Comparison of ENCODE assay signal across 16 cellular contexts in the genomic region with DNA sequence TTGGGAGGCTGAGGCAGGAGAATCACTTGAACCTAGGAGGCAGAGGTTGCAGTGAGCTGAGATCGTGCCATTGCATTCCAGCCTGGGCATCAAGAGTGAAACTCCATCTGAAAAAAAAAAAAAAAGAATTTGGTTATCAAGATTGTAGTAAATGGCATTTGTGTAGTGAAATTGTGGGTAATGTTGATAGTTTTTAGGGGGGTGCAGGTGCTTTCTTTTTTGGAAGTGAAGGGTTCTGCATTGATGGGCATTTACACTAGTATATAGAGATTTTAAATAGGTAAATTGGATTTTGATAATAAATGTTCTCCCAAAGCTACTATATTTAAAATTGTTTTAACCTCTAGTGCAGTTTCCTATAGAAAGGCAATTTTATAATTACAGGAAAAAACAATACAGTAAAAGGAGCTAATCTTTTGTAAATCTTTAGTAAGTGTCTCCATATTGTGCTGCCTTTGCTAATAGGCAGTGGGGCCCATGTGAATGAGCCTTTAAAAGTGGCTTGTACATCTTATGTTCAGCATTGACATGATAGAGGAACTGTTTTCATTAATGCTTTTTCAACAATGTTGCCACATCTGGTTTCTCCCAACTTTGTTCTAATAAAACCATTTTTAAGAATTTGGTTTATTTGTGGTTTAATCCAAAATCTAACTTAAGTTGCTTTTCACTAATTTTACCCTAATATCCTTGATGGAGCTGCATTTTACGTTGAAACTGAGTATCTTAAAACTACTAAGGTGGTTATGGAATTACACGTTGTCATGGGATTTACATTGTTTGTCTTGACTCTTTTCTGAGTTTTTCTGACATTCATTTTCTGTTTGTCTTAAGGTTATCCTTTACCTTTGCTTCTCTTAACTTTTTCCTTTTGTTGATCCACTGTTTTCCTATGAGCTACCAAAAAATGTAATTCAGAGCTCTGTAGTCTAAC. TPM values are rescaled to one million over a fixed set of nuclear protein-coding genes. Genes with fewer than 3 reads are reported as not detected.
DNase-seq lines count a peak whose midpoint lies in the region; ATAC-seq and TF ChIP-seq lines count a peak whose summit lies in the region.
"Had no signal": no experiment of that assay in that cellular context is flagged by ENCODE, and none has a peak within 500 bp of the region (broad histone marks: within the 10 kb centered on the region; RNA-seq: fewer than 3 reads in every experiment).

No MANE protein-coding gene starts in this region.

- no peaks in the 10 kb centered on the region for H3K9me3 Mint-ChIP-seq in H9
- no peaks in the 10 kb centered on the region for H3K9me3 Mint-ChIP-seq in activated naive CD8-positive, alpha-beta T cell treated with anti-CD3 and anti-CD28 coated beads, Interleukin-2, amount 50 U/mL, for 24 hours

- no peak overlapping the region for H2BK15ac ChIP-seq in H9 (ENCODE audit: low read depth, low read length)

- H3K36me3 ChIP-seq in SK-N-SH (replicated peaks in 1 of 2; ENCODE audit: control insufficient read depth in 1 of 2, insufficient read depth in 2 of 2, low read length in 1 of 2) (peaks cover 5 to 16% of the 10 kb centered on the region in 2 experiments), ovary (no peaks in the 10 kb centered on the region)

- H4K5ac ChIP-seq in H9 (ENCODE audit: insufficient read length, low read depth, low read length) = no peak overlapping the region

- TF ChIP-seq RAD21 in SK-N-SH (IDR thresholded peaks at IDR 0.05; ENCODE audit: low read length) = no peak

- H3K4ac ChIP-seq in H9 (ENCODE audit: low read depth, low read length) = no peak overlapping the region

- H3K23ac ChIP-seq in H9 (ENCODE audit: insufficient read length, low read depth, low read length) = no peak overlapping the region

- H2BK5ac ChIP-seq in H9 (ENCODE audit: insufficient read length, low read length) = no peak overlapping the region

- no peak overlapping the region for H2BK12ac ChIP-seq in H9 (ENCODE audit: insufficient read length, low read depth, low read length)

- peaks cover 100% of the 10 kb centered on the region for H4K20me1 ChIP-seq in SK-N-SH (ENCODE audit: insufficient read depth)
- no peaks in the 10 kb centered on the region for H4K20me1 ChIP-seq in H9 (ENCODE audit: control insufficient read depth, insufficient read depth, insufficient read length)

- no peaks in the 10 kb centered on the region for H3K79me1 ChIP-seq in H9 (ENCODE audit: insufficient read depth, low read depth, low read length, poor library complexity, severe bottlenecking)

- H3K9me3 ChIP-seq in SK-N-SH = no peaks in the 10 kb centered on the region
- H3K9me3 ChIP-seq in H9 (ENCODE audit: control insufficient read depth, low read depth, low read length) = no peaks in the 10 kb centered on the region
- H3K9me3 ChIP-seq in ovary = no peaks in the 10 kb centered on the region
- H3K9me3 ChIP-seq: Caco-2, heart left ventricle had no signal

- H2AFZ ChIP-seq in SK-N-SH (ENCODE audit: low read depth) (no peak overlapping the region), H9 (ENCODE audit: low read length) (no peak overlapping the region)

- H3K18ac ChIP-seq in H9 (ENCODE audit: insufficient read length, low read depth, low read length) = no peak overlapping the region

- H3F3A ChIP-seq in SK-N-SH (replicated peaks; ENCODE audit: insufficient read depth) = peaks cover 29% of the 10 kb centered on the region

- no peaks in the 10 kb centered on the region for H3K9me2 ChIP-seq in SK-N-SH

- H3K27me3 ChIP-seq in SK-N-SH (ENCODE audit: insufficient read depth) (no peaks in the 10 kb centered on the region), H9 (ENCODE audit: insufficient read depth, low read length) (no peaks in the 10 kb centered on the region), ovary (no peaks in the 10 kb centered on the region)
- H3K27me3 ChIP-seq: heart left ventricle had no signal

- CTCF ChIA-PET in SK-N-SH (lab: Yijun Ruan, JAX) = interaction anchor here (0.6 to 3.1 kb wide), 7 partner anchors 10 to 703 kb away, joined by 3 to 13 read pairs (median 3); a partner anchor contains a TSS

- no peak overlapping the region for H3K4me3 Mint-ChIP-seq in H9
- H3K4me3 Mint-ChIP-seq in activated naive CD8-positive, alpha-beta T cell treated with anti-CD3 and anti-CD28 coated beads, Interleukin-2, amount 50 U/mL, for 24 hours = peak overlapping the region; percentile 19

- no peak overlapping the region for H2BK120ac ChIP-seq in H9 (ENCODE audit: low read depth, low read length, poor library complexity, severe bottlenecking)

- H3K27ac Mint-ChIP-seq in H9 = peak overlapping the region in 2 of 3 experiments; percentile 9 to 63; a peak in 1 of 7 replicates
- H3K27ac Mint-ChIP-seq in activated naive CD8-positive, alpha-beta T cell treated with anti-CD3 and anti-CD28 coated beads, Interleukin-2, amount 50 U/mL, for 24 hours = peak overlapping the region; percentile 43

- no peak overlapping the region for H2BK20ac ChIP-seq in H9 (ENCODE audit: low read depth, low read length, poor library complexity, severe bottlenecking)

- ATAC-seq in SK-N-SH treated with all-trans-retinoic acid at 6 μM for 48 hours = no peak
- ATAC-seq in activated naive CD8-positive, alpha-beta T cell treated with anti-CD3 and anti-CD28 coated beads, Interleukin-2, amount 50 U/mL, for 24 hours = no peak
- ATAC-seq in GM18858 (IDR thresholded peaks at IDR 0.05; ENCODE audit: unreplicated experiment) = no peak
- ATAC-seq: heart left ventricle, K562, left ventricle myocardium superior had no signal

- H3K4me3 ChIP-seq in SK-N-SH (ENCODE audit: low read depth in 2 of 2, low read length in 1 of 2) (no peak overlapping the region), ovary (peak overlapping the region; percentile 5)
- H3K4me3 ChIP-seq: heart left ventricle, K562 had no signal

- no peaks in the 10 kb centered on the region for H3K23me2 ChIP-seq in H9 (ENCODE audit: insufficient read length, low read depth, low read length, poor library complexity, severe bottlenecking)

- H4K91ac ChIP-seq in H9 (ENCODE audit: insufficient read length, low read depth, low read length) = no peak overlapping the region

- H3K36me3 Mint-ChIP-seq in H9 (ENCODE audit: insufficient read depth in 1 of 3, low read depth in 3 of 3) = peaks cover 3 to 23% (median 20%) of the 10 kb centered on the region in 3 experiments; a peak in 5 of 7 replicates
- peaks cover 34% of the 10 kb centered on the region for H3K36me3 Mint-ChIP-seq in activated naive CD8-positive, alpha-beta T cell treated with anti-CD3 and anti-CD28 coated beads, Interleukin-2, amount 50 U/mL, for 24 hours (ENCODE audit: low read depth)

- H3K27ac ChIP-seq in SK-N-SH (ENCODE audit: low read depth in 2 of 2, low read length in 1 of 2) = no peak overlapping the region
- no peak overlapping the region for H3K27ac ChIP-seq in H9 (ENCODE audit: insufficient read length, low read depth, low read length)
- H3K27ac ChIP-seq in ovary = no peak overlapping the region
- H3K27ac ChIP-seq: 22Rv1, heart left ventricle had no signal

- TF ChIP-seq EP300 in SK-N-SH (IDR thresholded peaks at IDR 0.05; ENCODE audit: borderline replicate concordance in 1 of 2, low read depth in 1 of 2, low read length in 1 of 2) = no peak
- TF ChIP-seq EP300 in ovary (IDR thresholded peaks at IDR 0.05) = no peak

- WGBS in SK-N-SH (ENCODE audit: low lambda C conversion rate) = 77% methylated on average over 3 of the region's 3 CpGs
- WGBS in H9 (ENCODE audit: extremely low coverage, insufficient read length, low lambda C conversion rate) = no CpG with 5 or more reads among the region's 3 CpGs
- 20 to 29% (median 26%) methylated on average over 3 of the region's 3 CpGs for WGBS in ovary, 3 donors

- H3K4me1 Mint-ChIP-seq in H9 = peaks cover 61 to 71% of the 10 kb centered on the region in 2 experiments
- H3K4me1 Mint-ChIP-seq in activated naive CD8-positive, alpha-beta T cell treated with anti-CD3 and anti-CD28 coated beads, Interleukin-2, amount 50 U/mL, for 24 hours = peaks cover 93% of the 10 kb centered on the region

- H3K4me1 ChIP-seq in SK-N-SH (ENCODE audit: control insufficient read depth in 1 of 2, insufficient read depth in 2 of 2, low read depth in 1 of 2, low read length in 1 of 2) (peaks cover 6 to 15% of the 10 kb centered on the region in 2 experiments; a peak in 3 of 4 replicates), H9 (ENCODE audit: insufficient read depth, low read length) (no peaks in the 10 kb centered on the region; the same call in 1 of the 2 replicates), ovary (ENCODE audit: insufficient read depth) (peaks cover 25% of the 10 kb centered on the region)

- H3K4me2 ChIP-seq in SK-N-SH (0 out of 2 replicates have a peak overlapping the region, but pooled peaks have one; percentile 6), H9 (ENCODE audit: insufficient read depth, insufficient read length, low read length) (no peak overlapping the region)

- intact Hi-C loops in ovary (cut with DNase I) = no loop called here

- no peak for TF ChIP-seq POLR2A in ovary (IDR thresholded peaks at IDR 0.05)

- H3K56ac ChIP-seq in H9 (ENCODE audit: insufficient read length, low read depth, low read length) = no peak overlapping the region

- H3K27me3 Mint-ChIP-seq in H9 (ENCODE audit: low read depth) = no peaks in the 10 kb centered on the region
- H3K27me3 Mint-ChIP-seq in activated naive CD8-positive, alpha-beta T cell treated with anti-CD3 and anti-CD28 coated beads, Interleukin-2, amount 50 U/mL, for 24 hours = no peaks in the 10 kb centered on the region

- DNase-seq in SK-N-SH (no peak), H9 (no peak), ovary (no peak), activated gamma-delta T cell (lab: John Stamatoyannopoulos, UW) (no peak), RPMI8226 (no peak)
- DNase-seq in activated naive CD8-positive, alpha-beta T cell treated with anti-CD3 and anti-CD28 coated beads, Interleukin-2, amount 50 U/mL, for 24 hours = no peak
- DNase-seq: activated CD4-positive, alpha-beta T cell treated with anti-CD3 and anti-CD28 coated beads, Interleukin-2, amount 50 U/mL, for 1 hour; Caco-2; heart left ventricle; left ventricle myocardium superior; NCI-H146; NCI-H446 treated with DMSO at 0.1 percent for 48 hours had no signal

- H4K8ac ChIP-seq in H9 (replicated peaks; ENCODE audit: insufficient read length, low read depth, low read length) = no peak overlapping the region

- no peak overlapping the region for H3K9ac ChIP-seq in SK-N-SH
- H3K9ac ChIP-seq in H9 (ENCODE audit: extremely low read depth, insufficient read length, low read length) = no peak overlapping the region

- POLR2A ChIA-PET in SK-N-SH (lab: Yijun Ruan, JAX) = interaction anchor here (0.6 to 1.5 kb wide), 2 partner anchors 10 to 31 kb away, joined by 3 to 5 read pairs; no protein-coding TSS in a partner anchor

- no peak overlapping the region for H2AK5ac ChIP-seq in H9 (ENCODE audit: insufficient read length, low read length)

- no peak overlapping the region for H3T11ph ChIP-seq in H9 (ENCODE audit: low read length)

- no peak overlapping the region for H3K14ac ChIP-seq in H9 (ENCODE audit: insufficient read depth, low read length)

- peaks cover 100% of the 10 kb centered on the region for H3K79me2 ChIP-seq in SK-N-SH (ENCODE audit: insufficient read depth)
- peaks cover 86% of the 10 kb centered on the region for H3K79me2 ChIP-seq in H9 (ENCODE audit: insufficient read depth, low read length)

- TF ChIP-seq CTCF in SK-N-SH (IDR thresholded peaks at IDR 0.05) = no peak
- TF ChIP-seq CTCF in H9 (conservative IDR thresholded peaks at IDR 0.05) = no peak
- TF ChIP-seq CTCF in ovary (IDR thresholded peaks at IDR 0.05) = no peak

RNA-seq across cellular contexts. Expression of a gene that starts 11.1 kb away (rescaled TPM):
- polyA plus RNA-seq in SK-N-SH (2012; rRNA removed) (40.4 and 63.6 TPM in 2 replicates), ovary (100 to 1,000 TPM; 174 to 222 TPM)
- 56.7 and 71.8 TPM in 2 replicates for polyA plus RNA-seq in SK-N-SH (2012; cell fraction: cytosol; rRNA removed)
- polyA plus RNA-seq in SK-N-SH (2012; cell fraction: nucleus; rRNA removed) = 40.2 and 90.8 TPM in 2 replicates
- total RNA-seq in H9 (2021) (267 and 278 TPM in 2 replicates), ovary (100 to 1,000 TPM; 184 to 297 (median 227) TPM)

RNA-seq across cellular contexts. Expression of a gene that starts 37.0 kb away (rescaled TPM):
- 52.9 and 73.2 TPM in 2 replicates for polyA plus RNA-seq in SK-N-SH (2012; rRNA removed)
- 83.4 and 100 TPM in 2 replicates for polyA plus RNA-seq in SK-N-SH (2012; cell fraction: cytosol; rRNA removed)
- polyA plus RNA-seq in SK-N-SH (2012; cell fraction: nucleus; rRNA removed) = 22.7 and 35.1 TPM in 2 replicates
- 121 and 129 TPM in 2 replicates for total RNA-seq in H9 (2021)
- total RNA-seq in ovary = 100 to 1,000 TPM in 4 of 7 donors, 10 to 100 TPM in 3; 68.4 to 113 (median 100) TPM
- 100 to 1,000 TPM; 111 to 142 TPM for polyA plus RNA-seq in ovary
